Comparison of ENCODE assay signal across 16 cellular contexts in genomic region chr2:7052404-7052803, GRCh38.
DNase-seq lines count a peak whose midpoint lies in the region; ATAC-seq and TF ChIP-seq lines count a peak whose summit lies in the region.
"Had no signal": no experiment of that assay in that cellular context is flagged by ENCODE, and none has a peak within 500 bp of the region (broad histone marks: within the 10 kb centered on the region; RNA-seq: fewer than 3 reads in every experiment).

No MANE protein-coding gene starts in this region.

- no peak for TF ChIP-seq POLR2A in uterus (IDR thresholded peaks at IDR 0.05)

- H3K27me3 Mint-ChIP-seq in Caco-2 (ENCODE audit: insufficient read depth, unreplicated experiment) = peaks cover 12% of the 10 kb centered on the region
- H3K27me3 Mint-ChIP-seq: effector memory CD8-positive, alpha-beta T cell had no signal

- BruUV-seq in Caco-2 (replicated peaks; lab: Mats Ljungman, UMichigan) = no TSS peak

- H3K27ac ChIP-seq in uterus = no peak overlapping the region
- H3K27ac ChIP-seq: heart right ventricle, neutrophil, VCaP had no signal

- no peak overlapping the region for H3K4me3 ChIP-seq in Caco-2 (ENCODE audit: low read depth, low read length)
- H3K4me3 ChIP-seq in uterus = no peak overlapping the region
- H3K4me3 ChIP-seq: heart right ventricle had no signal

- no peaks in the 10 kb centered on the region for H3K4me1 Mint-ChIP-seq in Caco-2 (ENCODE audit: low read depth, unreplicated experiment)

- POLR2A ChIA-PET in Caco-2 (lab: Charles Lee) = no interaction called here

- ATAC-seq in GM18499 (IDR thresholded peaks at IDR 0.05; ENCODE audit: insufficient read depth, unreplicated experiment) (peak; percentile 85), GM19468 (IDR thresholded peaks at IDR 0.05; ENCODE audit: extremely low read depth, unreplicated experiment) (peak; percentile 62), HG02943 (IDR thresholded peaks at IDR 0.05; ENCODE audit: low read depth, unreplicated experiment) (peak; percentile 76), HG02588 (IDR thresholded peaks at IDR 0.05; ENCODE audit: unreplicated experiment) (no peak)
- ATAC-seq: effector memory CD8-positive, alpha-beta T cell; heart right ventricle had no signal

- intact Hi-C loops in Caco-2 (cut with micrococcal nuclease; ENCODE audit: unreplicated experiment) (no loop called here), uterus (cut with DNase I; ENCODE audit: low total_unique reads) (no loop called here)

- TF ChIP-seq CTCF in Caco-2 (IDR thresholded peaks at IDR 0.05; ENCODE audit: insufficient read depth in 1 of 2, low read depth in 1 of 2, low read length in 1 of 2, severe bottlenecking in 1 of 2, unreplicated experiment in 1 of 2) (no peak), uterus (IDR thresholded peaks at IDR 0.05) (no peak)

- H3K36me3 Mint-ChIP-seq in Caco-2 (ENCODE audit: insufficient read depth, unreplicated experiment) = no peaks in the 10 kb centered on the region

- H3K4me1 ChIP-seq in Caco-2 = no peaks in the 10 kb centered on the region
- H3K4me1 ChIP-seq in uterus = no peaks in the 10 kb centered on the region

- peak; percentile 46 for DNase-seq in NAMALWA (ENCODE audit: low spot score)
- DNase-seq in Caco-2 = no peak
- DNase-seq in uterus = no peak
- no peak for DNase-seq in pons (ENCODE audit: low spot score)
- DNase-seq: activated T-cell treated with anti-CD3 and anti-CD28 coated beads for 4 hours; effector memory CD8-positive, alpha-beta T cell; heart right ventricle; NCI-H1092 treated with DMSO at 0.1 percent for 48 hours; NCI-H82; SIG-M5 had no signal

- no peaks in the 10 kb centered on the region for H3K9me3 ChIP-seq in Caco-2
- H3K9me3 ChIP-seq in uterus = no peaks in the 10 kb centered on the region
- H3K9me3 ChIP-seq: heart right ventricle, neutrophil had no signal

- H3K36me3 ChIP-seq in Caco-2 (ENCODE audit: control insufficient read depth, insufficient read depth, low read length) (no peaks in the 10 kb centered on the region), uterus (no peaks in the 10 kb centered on the region)
- H3K36me3 ChIP-seq: heart right ventricle had no signal

- H3K4me3 Mint-ChIP-seq in Caco-2 (ENCODE audit: unreplicated experiment) = no peak overlapping the region
- H3K4me3 Mint-ChIP-seq: effector memory CD8-positive, alpha-beta T cell had no signal

- H3K27me3 ChIP-seq in Caco-2 (replicated peaks; ENCODE audit: control insufficient read depth, insufficient read depth, low read length) (no peaks in the 10 kb centered on the region), uterus (no peaks in the 10 kb centered on the region)
- H3K27me3 ChIP-seq: heart right ventricle, neutrophil had no signal

- no peak overlapping the region for H3K27ac Mint-ChIP-seq in Caco-2 (ENCODE audit: unreplicated experiment)
- H3K27ac Mint-ChIP-seq: effector memory CD8-positive, alpha-beta T cell had no signal

- CTCF ChIA-PET in Caco-2 (lab: Charles Lee) = no interaction called here

- no peaks in the 10 kb centered on the region for H3K9me3 Mint-ChIP-seq in Caco-2 (ENCODE audit: unreplicated experiment)
- H3K9me3 Mint-ChIP-seq: effector memory CD8-positive, alpha-beta T cell had no signal
